27 cellular contexts compared by ENCODE assay signal in the genomic region with DNA sequence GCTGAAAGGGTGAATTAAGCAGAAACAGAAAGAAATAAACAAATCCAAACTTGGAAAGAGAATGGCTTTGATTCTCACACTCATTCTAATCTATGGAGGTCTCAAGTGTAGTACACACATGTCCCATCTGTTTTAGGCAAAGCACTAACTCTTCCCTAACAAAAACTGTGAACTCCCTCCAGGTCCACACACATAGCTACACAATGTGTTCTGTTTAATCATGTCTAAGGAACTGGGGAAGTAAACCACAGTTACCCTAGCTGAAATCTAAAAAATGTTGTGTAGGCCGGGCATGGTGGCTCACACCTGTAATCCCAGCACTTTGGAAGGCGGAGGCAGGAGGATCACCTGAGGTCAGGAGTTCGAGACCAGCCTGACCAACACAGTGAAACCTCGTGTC.
A peak's percentile ranks its signal among the peaks of the same experiment; 100 is the strongest.
DNase-seq lines count a peak whose midpoint lies in the region; ATAC-seq and TF ChIP-seq lines count a peak whose summit lies in the region.
"Had no signal": no experiment of that assay in that cellular context is flagged by ENCODE, and none has a peak within 500 bp of the region (broad histone marks: within the 10 kb centered on the region; RNA-seq: fewer than 3 reads in every experiment).

No MANE protein-coding gene starts in this region.

- no peaks in the 10 kb centered on the region for H3K36me3 ChIP-seq in SK-N-SH (replicated peaks in 1 of 2; ENCODE audit: control insufficient read depth in 1 of 2, insufficient read depth in 2 of 2, low read length in 1 of 2)
- no peaks in the 10 kb centered on the region for H3K36me3 ChIP-seq in adrenal gland (replicated peaks in 1 of 2)
- no peaks in the 10 kb centered on the region for H3K36me3 ChIP-seq in thoracic aorta

- CTCF ChIA-PET in SK-N-SH (lab: Yijun Ruan, JAX), result no interaction called here

- TF ChIP-seq CTCF in SK-N-SH (IDR thresholded peaks at IDR 0.05) (no peak), adrenal gland (IDR thresholded peaks at IDR 0.05) (no peak), foreskin keratinocyte (conservative IDR thresholded peaks at IDR 0.05) (no peak), thoracic aorta (IDR thresholded peaks at IDR 0.05) (no peak)

- ATAC-seq in SK-N-SH treated with all-trans-retinoic acid at 6 μM for 48 hours (no peak), foreskin keratinocyte (no peak), thoracic aorta (ENCODE audit: insufficient number of reproducible peaks, low FRiP score, low read depth) (no peak), GM21367 (IDR thresholded peaks at IDR 0.05; ENCODE audit: unreplicated experiment) (no peak)

- TF ChIP-seq EP300 in SK-N-SH (IDR thresholded peaks at IDR 0.05; ENCODE audit: borderline replicate concordance in 1 of 2, low read depth in 1 of 2, low read length in 1 of 2), result no peak

- H3K9me3 ChIP-seq in SK-N-SH (no peaks in the 10 kb centered on the region), adrenal gland (replicated peaks in 1 of 3) (no peaks in the 10 kb centered on the region), thoracic aorta (no peaks in the 10 kb centered on the region)

- H3K9ac ChIP-seq in SK-N-SH, result peak overlapping the region; percentile 64
- H3K9ac ChIP-seq: parathyroid adenoma had no signal

- POLR2A ChIA-PET in SK-N-SH (lab: Yijun Ruan, JAX), result no interaction called here

- WGBS in SK-N-SH (ENCODE audit: low lambda C conversion rate), result 24% methylated on average over 4 of the region's 4 CpGs
- 85 to 95% (median 88%) methylated on average over 4 of the region's 4 CpGs for WGBS in adrenal gland, 4 donors

- H3K4me3 ChIP-seq in SK-N-SH (ENCODE audit: low read depth in 2 of 2, low read length in 1 of 2), result no peak overlapping the region
- H3K4me3 ChIP-seq in adrenal gland, result no peak overlapping the region
- no peak overlapping the region for H3K4me3 ChIP-seq in thoracic aorta
- H3K4me3 ChIP-seq: dorsolateral prefrontal cortex, lung had no signal

- intact Hi-C loops in adrenal gland (cut with DNase I), result no loop called here

- TF ChIP-seq RAD21 in SK-N-SH (IDR thresholded peaks at IDR 0.05; ENCODE audit: low read length), result no peak

- DNase-seq in SK-N-SH, result no peak
- no peak for DNase-seq in adrenal gland
- DNase-seq in foreskin keratinocyte, result peak; percentile 71 to 83
- DNase-seq in thoracic aorta (ENCODE audit: low spot score), result no peak
- no peak for DNase-seq in activated T-cell treated with anti-CD3 and anti-CD28 coated beads, Interleukin-2, amount 50 U/mL, for 1 hour
- DNase-seq in MV-4-11 (lab: John Stamatoyannopoulos, UW), result no peak
- DNase-seq: activated CD4-positive, alpha-beta memory T cell treated with anti-CD3 and anti-CD28 coated beads, Interleukin-2, amount 10 ng/mL, durations not matched to agents 7 days and 5 days; activated CD4-positive, alpha-beta T cell treated with anti-CD3 and anti-CD28 coated beads for 1 hour; activated CD8-positive, alpha-beta memory T cell treated with anti-CD3 and anti-CD28 coated beads, Interleukin-2, amount 50 U/mL, for 48 hours; activated naive CD8-positive, alpha-beta T cell treated with anti-CD3 and anti-CD28 coated beads for 36 hours; CD4-positive, alpha-beta memory T cell; cerebellar nuclear complex; dorsolateral prefrontal cortex; glutamatergic neuron; GOT3; islet precursor cell; NCI-H1092; NCI-H1930; NCI-H69; stimulated activated CD4-positive, alpha-beta T cell treated with anti-CD3 and anti-CD28 coated beads, Interleukin-12 subunit alpha, Interleukin-12 subunit beta, amount 100 ng/mL, for 4 hours; stimulated activated CD4-positive, alpha-beta T cell treated with anti-CD3 and anti-CD28 coated beads, Interleukin-4, amount 100 ng/mL, for 1 hour; T-helper 2 cell had no signal

- H3K4me1 ChIP-seq in SK-N-SH (ENCODE audit: control insufficient read depth in 1 of 2, insufficient read depth in 2 of 2, low read depth in 1 of 2, low read length in 1 of 2) (peaks cover 0 to 43% of the 10 kb centered on the region in 2 experiments; a peak in 3 of 4 replicates), adrenal gland (replicated peaks in 1 of 2) (peaks cover 0 to 5% of the 10 kb centered on the region in 2 donors), foreskin keratinocyte (peaks cover 64% of the 10 kb centered on the region), thoracic aorta (ENCODE audit: control insufficient read depth in 1 of 2, low read depth in 2 of 2) (peaks cover 38 to 52% of the 10 kb centered on the region in 2 donors)
- H3K4me1 ChIP-seq: parathyroid adenoma had no signal

- no peaks in the 10 kb centered on the region for H3K9me2 ChIP-seq in SK-N-SH

- H3K79me2 ChIP-seq in SK-N-SH (ENCODE audit: insufficient read depth), result no peaks in the 10 kb centered on the region
- H3K79me2 ChIP-seq: parathyroid adenoma had no signal

- TF ChIP-seq POLR2A in adrenal gland (IDR thresholded peaks at IDR 0.05), result no peak

- H4K20me1 ChIP-seq in SK-N-SH (ENCODE audit: insufficient read depth), result no peaks in the 10 kb centered on the region

- no peaks in the 10 kb centered on the region for H3K27me3 ChIP-seq in SK-N-SH (ENCODE audit: insufficient read depth)
- no peaks in the 10 kb centered on the region for H3K27me3 ChIP-seq in adrenal gland
- H3K27me3 ChIP-seq in foreskin keratinocyte, result no peaks in the 10 kb centered on the region
- H3K27me3 ChIP-seq in thoracic aorta (replicated peaks; ENCODE audit: insufficient read depth), result no peaks in the 10 kb centered on the region

- H2AFZ ChIP-seq in SK-N-SH (ENCODE audit: low read depth), result no peak overlapping the region
- H2AFZ ChIP-seq: parathyroid adenoma had no signal

- H3K27ac ChIP-seq in SK-N-SH (ENCODE audit: low read depth in 2 of 2, low read length in 1 of 2) (peak overlapping the region in 1 of 2 experiments; percentile 96; a peak in 2 of 4 replicates), adrenal gland (peak overlapping the region in 4 of 5 donors; percentile 31 to 72 (median 54)), foreskin keratinocyte (peak overlapping the region; percentile 99), thoracic aorta (peak overlapping the region; percentile 3 to 50)
- H3K27ac ChIP-seq: 22Rv1, dorsolateral prefrontal cortex, parathyroid adenoma had no signal

- H3K4me2 ChIP-seq in SK-N-SH, result peak overlapping the region; percentile 17; the same call in 1 of the 2 replicates

- H3F3A ChIP-seq in SK-N-SH (replicated peaks; ENCODE audit: insufficient read depth), result peaks cover 61% of the 10 kb centered on the region

TF ChIP-seq in SK-N-SH, 30 proteins besides CTCF, POLR2A, EP300 and RAD21 (continues in another document):
- TF ChIP-seq, protein P1, sequence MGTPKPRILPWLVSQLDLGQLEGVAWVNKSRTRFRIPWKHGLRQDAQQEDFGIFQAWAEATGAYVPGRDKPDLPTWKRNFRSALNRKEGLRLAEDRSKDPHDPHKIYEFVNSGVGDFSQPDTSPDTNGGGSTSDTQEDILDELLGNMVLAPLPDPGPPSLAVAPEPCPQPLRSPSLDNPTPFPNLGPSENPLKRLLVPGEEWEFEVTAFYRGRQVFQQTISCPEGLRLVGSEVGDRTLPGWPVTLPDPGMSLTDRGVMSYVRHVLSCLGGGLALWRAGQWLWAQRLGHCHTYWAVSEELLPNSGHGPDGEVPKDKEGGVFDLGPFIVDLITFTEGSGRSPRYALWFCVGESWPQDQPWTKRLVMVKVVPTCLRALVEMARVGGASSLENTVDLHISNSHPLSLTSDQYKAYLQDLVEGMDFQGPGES (IDR thresholded peaks at IDR 0.05; ENCODE audit: low read depth, low read length), result no peak
- TF ChIP-seq NFIC (IDR thresholded peaks at IDR 0.05; ENCODE audit: borderline replicate concordance) (no peak), ELF1 (IDR thresholded peaks at IDR 0.05) (no peak), FOXJ3 (CRISPR knock-in tag; IDR thresholded peaks at IDR 0.05) (no peak)
- TF ChIP-seq, protein P2, sequence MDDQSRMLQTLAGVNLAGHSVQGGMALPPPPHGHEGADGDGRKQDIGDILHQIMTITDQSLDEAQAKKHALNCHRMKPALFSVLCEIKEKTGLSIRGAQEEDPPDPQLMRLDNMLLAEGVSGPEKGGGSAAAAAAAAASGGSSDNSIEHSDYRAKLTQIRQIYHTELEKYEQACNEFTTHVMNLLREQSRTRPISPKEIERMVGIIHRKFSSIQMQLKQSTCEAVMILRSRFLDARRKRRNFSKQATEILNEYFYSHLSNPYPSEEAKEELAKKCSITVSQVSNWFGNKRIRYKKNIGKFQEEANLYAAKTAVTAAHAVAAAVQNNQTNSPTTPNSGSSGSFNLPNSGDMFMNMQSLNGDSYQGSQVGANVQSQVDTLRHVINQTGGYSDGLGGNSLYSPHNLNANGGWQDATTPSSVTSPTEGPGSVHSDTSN (IDR thresholded peaks at IDR 0.05), result no peak

TF ChIP-seq in SK-N-SH treated with all-trans-retinoic acid at 6 μM for 48 hours, 23 proteins besides CTCF, POLR2A, EP300 and RAD21:
- no peak for TF ChIP-seq ESRRG (CRISPR knock-in tag; IDR thresholded peaks at IDR 0.05)
- TF ChIP-seq PPARA (CRISPR knock-in tag; IDR thresholded peaks at IDR 0.05; ENCODE audit: borderline replicate concordance), result no peak
- TF ChIP-seq, protein P3, sequence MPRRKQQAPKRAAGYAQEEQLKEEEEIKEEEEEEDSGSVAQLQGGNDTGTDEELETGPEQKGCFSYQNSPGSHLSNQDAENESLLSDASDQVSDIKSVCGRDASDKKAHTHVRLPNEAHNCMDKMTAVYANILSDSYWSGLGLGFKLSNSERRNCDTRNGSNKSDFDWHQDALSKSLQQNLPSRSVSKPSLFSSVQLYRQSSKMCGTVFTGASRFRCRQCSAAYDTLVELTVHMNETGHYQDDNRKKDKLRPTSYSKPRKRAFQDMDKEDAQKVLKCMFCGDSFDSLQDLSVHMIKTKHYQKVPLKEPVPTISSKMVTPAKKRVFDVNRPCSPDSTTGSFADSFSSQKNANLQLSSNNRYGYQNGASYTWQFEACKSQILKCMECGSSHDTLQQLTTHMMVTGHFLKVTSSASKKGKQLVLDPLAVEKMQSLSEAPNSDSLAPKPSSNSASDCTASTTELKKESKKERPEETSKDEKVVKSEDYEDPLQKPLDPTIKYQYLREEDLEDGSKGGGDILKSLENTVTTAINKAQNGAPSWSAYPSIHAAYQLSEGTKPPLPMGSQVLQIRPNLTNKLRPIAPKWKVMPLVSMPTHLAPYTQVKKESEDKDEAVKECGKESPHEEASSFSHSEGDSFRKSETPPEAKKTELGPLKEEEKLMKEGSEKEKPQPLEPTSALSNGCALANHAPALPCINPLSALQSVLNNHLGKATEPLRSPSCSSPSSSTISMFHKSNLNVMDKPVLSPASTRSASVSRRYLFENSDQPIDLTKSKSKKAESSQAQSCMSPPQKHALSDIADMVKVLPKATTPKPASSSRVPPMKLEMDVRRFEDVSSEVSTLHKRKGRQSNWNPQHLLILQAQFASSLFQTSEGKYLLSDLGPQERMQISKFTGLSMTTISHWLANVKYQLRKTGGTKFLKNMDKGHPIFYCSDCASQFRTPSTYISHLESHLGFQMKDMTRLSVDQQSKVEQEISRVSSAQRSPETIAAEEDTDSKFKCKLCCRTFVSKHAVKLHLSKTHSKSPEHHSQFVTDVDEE (CRISPR knock-in tag; IDR thresholded peaks at IDR 0.05), result no peak
TF ChIP-seq in SK-N-SH treated with all-trans-retinoic acid at 6 μM for 48 hours: peak in this region for 0.

Comparison
In these comparisons a context has a peak if more than half of its experiments do, and no peak if none do; other contexts are left out.
1. DNase-seq: peak in foreskin keratinocyte (2 of 2); none in SK-N-SH (single experiment), adrenal gland (0 of 7), thoracic aorta (single experiment), activated T-cell treated with anti-CD3 and anti-CD28 coated beads, Interleukin-2, amount 50 U/mL, for 1 hour (single experiment) and MV-4-11 (single experiment).